In genomic region chr20:62635232-62635631, GRCh38 we compare ENCODE assay signal across 2 cellular contexts.
TF ChIP-seq lines count a peak whose summit lies in the region.

No MANE protein-coding gene starts in this region.

TF ChIP-seq in H1, 55 proteins besides CTCF, POLR2A, EP300 and RAD21:
- TF ChIP-seq EZH2 (IDR thresholded peaks at IDR 0.05; ENCODE audit: low read depth, low read length, severe bottlenecking), result no peak
- TF ChIP-seq CHD2 (IDR thresholded peaks at IDR 0.05; ENCODE audit: low read length), result no peak
- TF ChIP-seq SP4 (IDR thresholded peaks at IDR 0.05; ENCODE audit: low read length), result no peak
- no peak for TF ChIP-seq E2F6 (IDR thresholded peaks at IDR 0.05)
- TF ChIP-seq POU5F1 (IDR thresholded peaks at IDR 0.05; ENCODE audit: low read depth, low read length), result no peak
- no peak for TF ChIP-seq CHD1 (IDR thresholded peaks at IDR 0.05; ENCODE audit: low read depth, low read length)
- TF ChIP-seq GTF2F1 (IDR thresholded peaks at IDR 0.05; ENCODE audit: borderline replicate concordance, low read depth, low read length), result no peak
- TF ChIP-seq KDM5A (IDR thresholded peaks at IDR 0.05; ENCODE audit: low read length), result no peak
- TF ChIP-seq ATF2 (IDR thresholded peaks at IDR 0.05; ENCODE audit: low read length), result no peak
- TF ChIP-seq SIX5 (IDR thresholded peaks at IDR 0.05; ENCODE audit: low read depth, low read length), result no peak
- no peak for TF ChIP-seq SP2 (IDR thresholded peaks at IDR 0.05; ENCODE audit: low read length)
- TF ChIP-seq EGR1 (IDR thresholded peaks at IDR 0.05; ENCODE audit: borderline replicate concordance, low read depth, low read length), result no peak
- TF ChIP-seq TAF7 (optimal IDR thresholded peaks at IDR 0.05; ENCODE audit: borderline replicate concordance, low read depth, low read length), result no peak
- TF ChIP-seq NANOG (IDR thresholded peaks at IDR 0.05; ENCODE audit: insufficient read depth, low read depth, low read length, poor library complexity, severe bottlenecking), result no peak
- no peak for TF ChIP-seq FOSL1 (IDR thresholded peaks at IDR 0.05; ENCODE audit: insufficient read depth, low read depth, low read length)
- no peak for TF ChIP-seq MAX (IDR thresholded peaks at IDR 0.05)
- no peak for TF ChIP-seq CBX8 (IDR thresholded peaks at IDR 0.05; ENCODE audit: borderline replicate concordance, low read depth, low read length)

TF ChIP-seq in neural cell, 6 proteins besides CTCF, POLR2A, EP300 and RAD21:
- TF ChIP-seq EZH2 (IDR thresholded peaks at IDR 0.05; ENCODE audit: borderline replicate concordance, insufficient read depth, low read length, poor library complexity, severe bottlenecking) (no peak), REST (IDR thresholded peaks at IDR 0.05; ENCODE audit: borderline replicate concordance) (no peak), MXI1 (conservative IDR thresholded peaks at IDR 0.05; ENCODE audit: poor library complexity, severe bottlenecking) (no peak), POLR2AphosphoS5 (IDR thresholded peaks at IDR 0.05) (no peak), TAF1 (IDR thresholded peaks at IDR 0.05; ENCODE audit: low read depth) (no peak), SMC3 (conservative IDR thresholded peaks at IDR 0.05; ENCODE audit: poor library complexity) (no peak)
